In genomic region chrX:130034178-130034577, GRCh38 we compare ENCODE assay signal across 1 cellular context.
TF ChIP-seq lines count a peak whose summit lies in the region.

No MANE protein-coding gene starts in this region.

TF ChIP-seq in HepG2, 621 proteins besides CTCF, POLR2A, EP300 and RAD21 (continued from another document):
- no peak for TF ChIP-seq FOXP4 (CRISPR knock-in tag; IDR thresholded peaks at IDR 0.05)
